ENCODE assay signal across 10 cellular contexts in the genomic region with DNA sequence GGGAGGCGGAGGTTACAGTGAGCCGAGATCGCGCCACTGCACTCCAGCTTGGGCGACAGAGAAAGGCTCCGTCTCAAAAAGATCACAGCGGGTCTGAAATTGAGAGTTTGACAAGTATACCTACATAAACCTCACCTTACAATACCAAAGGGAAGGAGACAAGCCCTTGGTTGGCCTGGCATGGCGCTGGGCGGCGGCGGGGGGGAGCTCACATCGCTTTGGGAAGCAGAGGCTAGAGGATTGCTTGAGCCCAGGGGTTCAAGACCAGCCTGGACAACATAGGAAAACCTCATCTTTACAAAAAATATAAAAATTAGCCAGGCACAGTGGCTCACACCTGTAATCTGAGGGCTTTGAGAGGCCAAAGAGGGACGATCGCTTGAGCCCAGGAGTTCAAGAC. TPM values are rescaled to one million over a fixed set of nuclear protein-coding genes. Genes with fewer than 3 reads are reported as not detected.
DNase-seq lines count a peak whose midpoint lies in the region; ATAC-seq and TF ChIP-seq lines count a peak whose summit lies in the region.
"Had no signal": no experiment of that assay in that cellular context is flagged by ENCODE, and none has a peak within 500 bp of the region (broad histone marks: within the 10 kb centered on the region; RNA-seq: fewer than 3 reads in every experiment).

No MANE protein-coding gene starts in this region.

- intact Hi-C loops in PC-3 (cut with micrococcal nuclease): no loop called here
- intact Hi-C loops in transverse colon (cut with DNase I; ENCODE audit: low total_unique reads): no loop called here

- peaks cover 51% of the 10 kb centered on the region for H3K79me2 ChIP-seq in PC-3 (ENCODE audit: low read length)

- no peak for TF ChIP-seq CTCF in PC-3 (conservative IDR thresholded peaks at IDR 0.05; ENCODE audit: low read depth, low read length)
- no peak for TF ChIP-seq CTCF in osteocyte (IDR thresholded peaks at IDR 0.05)
- no peak for TF ChIP-seq CTCF in transverse colon (IDR thresholded peaks at IDR 0.05)

- no peaks in the 10 kb centered on the region for H3K9me2 ChIP-seq in PC-3 (replicated peaks; ENCODE audit: low read length)

- H3K27me3 Mint-ChIP-seq in T-helper 2 cell treated with Interferon-gamma antibody and Interleukin-4, amounts not matched to agents 5 μg/mL and 100 μg/mL, for 36 hours (ENCODE audit: low read depth): peaks cover 2% of the 10 kb centered on the region
- H3K27me3 Mint-ChIP-seq in effector memory CD8-positive, alpha-beta T cell: no peaks in the 10 kb centered on the region
- H3K27me3 Mint-ChIP-seq in osteocyte (ENCODE audit: unreplicated experiment): no peaks in the 10 kb centered on the region

- peaks cover 23% of the 10 kb centered on the region for H3K4me1 Mint-ChIP-seq in T-helper 2 cell treated with Interferon-gamma antibody and Interleukin-4, amounts not matched to agents 5 μg/mL and 100 μg/mL, for 36 hours (ENCODE audit: low read depth)
- H3K4me1 Mint-ChIP-seq in effector memory CD8-positive, alpha-beta T cell (ENCODE audit: low read depth in 2 of 2): peaks cover 23 to 28% of the 10 kb centered on the region in 2 donors
- H3K4me1 Mint-ChIP-seq in osteocyte (ENCODE audit: unreplicated experiment): peaks cover 27% of the 10 kb centered on the region

- no peak overlapping the region for H2AFZ ChIP-seq in PC-3 (ENCODE audit: low read length)

- in situ Hi-C loops in transverse colon (cut with MboI; ENCODE audit: low pct_ligation_motif_present in 1 of 4, low pct_unique_long_range_greater_than_20kb in 1 of 4, low sequenced_read_pairs in 3 of 4): loop anchor here in 1 of 4 donors (25.0 kb wide), 1 partner anchor 162 kb away; no protein-coding TSS in a partner anchor

- H3K9me3 ChIP-seq in PC-3 (ENCODE audit: low read length): no peaks in the 10 kb centered on the region
- H3K9me3 ChIP-seq in transverse colon: no peaks in the 10 kb centered on the region
- H3K9me3 ChIP-seq: mucosa of descending colon had no signal

- no peaks in the 10 kb centered on the region for H4K20me1 ChIP-seq in PC-3 (ENCODE audit: low read length)

- H3K9ac ChIP-seq in PC-3 (ENCODE audit: low read length): peak overlapping the region; percentile 99

- peak overlapping the region; percentile 100 for H3K4me2 ChIP-seq in PC-3 (ENCODE audit: low read length)

- peak overlapping the region; percentile 84 for H3K27ac Mint-ChIP-seq in T-helper 2 cell treated with Interferon-gamma antibody and Interleukin-4, amounts not matched to agents 5 μg/mL and 100 μg/mL, for 36 hours
- peak overlapping the region in 1 of 2 donors; percentile 97 for H3K27ac Mint-ChIP-seq in effector memory CD8-positive, alpha-beta T cell
- H3K27ac Mint-ChIP-seq in osteocyte (ENCODE audit: unreplicated experiment): no peak overlapping the region

- POLR2A ChIA-PET in PC-3 (lab: Charles Lee; ENCODE audit: unreplicated experiment): no interaction called here

- TF ChIP-seq POLR2A in transverse colon (IDR thresholded peaks at IDR 0.05): no peak

- H3K27me3 ChIP-seq in PC-3 (ENCODE audit: low read length) (no peaks in the 10 kb centered on the region), transverse colon (no peaks in the 10 kb centered on the region)

- no peaks in the 10 kb centered on the region for H3K9me3 Mint-ChIP-seq in T-helper 2 cell treated with Interferon-gamma antibody and Interleukin-4, amounts not matched to agents 5 μg/mL and 100 μg/mL, for 36 hours
- H3K9me3 Mint-ChIP-seq in effector memory CD8-positive, alpha-beta T cell: no peaks in the 10 kb centered on the region
- H3K9me3 Mint-ChIP-seq in osteocyte (ENCODE audit: unreplicated experiment): no peaks in the 10 kb centered on the region

- no peak for ATAC-seq in PC-3
- ATAC-seq in effector memory CD8-positive, alpha-beta T cell (replicated peaks): no peak

- H3K4me3 ChIP-seq in PC-3 (ENCODE audit: low read length): peak overlapping the region; percentile 72
- H3K4me3 ChIP-seq in transverse colon: no peak overlapping the region

- H3K36me3 Mint-ChIP-seq in T-helper 2 cell treated with Interferon-gamma antibody and Interleukin-4, amounts not matched to agents 5 μg/mL and 100 μg/mL, for 36 hours (ENCODE audit: low read depth): peaks cover 13% of the 10 kb centered on the region
- H3K36me3 Mint-ChIP-seq in effector memory CD8-positive, alpha-beta T cell (ENCODE audit: insufficient read depth): peaks cover 24% of the 10 kb centered on the region
- H3K36me3 Mint-ChIP-seq in osteocyte (ENCODE audit: unreplicated experiment): no peaks in the 10 kb centered on the region

- no peaks in the 10 kb centered on the region for H3K36me3 ChIP-seq in PC-3 (ENCODE audit: low read depth, low read length)
- no peaks in the 10 kb centered on the region for H3K36me3 ChIP-seq in transverse colon

- CTCF ChIA-PET in PC-3 (lab: Charles Lee): no interaction called here

- TF ChIP-seq EP300 in transverse colon (IDR thresholded peaks at IDR 0.05; ENCODE audit: low read depth): no peak

- no peaks in the 10 kb centered on the region for H3F3A ChIP-seq in PC-3 (ENCODE audit: low read length, unreplicated experiment)

- H3K4me1 ChIP-seq in PC-3 (ENCODE audit: insufficient read depth, low read length) (peaks cover 25% of the 10 kb centered on the region), transverse colon (peaks cover 20 to 40% (median 36%) of the 10 kb centered on the region in 4 donors)

- 96% methylated on average over 14 of the region's 14 CpGs; no CpG with 5 or more reads in 1 of the 2 donors for WGBS in transverse colon (ENCODE audit: low coverage in 1 of 2), 2 donors

- no peak overlapping the region for H3K27ac ChIP-seq in PC-3 (ENCODE audit: low read length)
- no peak overlapping the region for H3K27ac ChIP-seq in transverse colon

- no TSS peak for BruUV-seq in PC-3 (replicated peaks; lab: Mats Ljungman, UMichigan)

- no peak for DNase-seq in T-helper 2 cell treated with Interferon-gamma antibody and Interleukin-4, amounts not matched to agents 5 μg/mL and 100 μg/mL, for 36 hours (ENCODE audit: low spot score)
- no peak for DNase-seq in T-helper 2 cell
- DNase-seq in PC-3: no peak
- DNase-seq in effector memory CD8-positive, alpha-beta T cell: no peak
- DNase-seq in osteocyte (ENCODE audit: extremely low spot score, unreplicated experiment): no peak
- DNase-seq in transverse colon: no peak
- no peak for DNase-seq in AG08396 (ENCODE audit: low spot score)
- no peak for DNase-seq in hepatic stellate cell (ENCODE audit: low spot score)
- DNase-seq: H7 had no signal

- H3K4me3 Mint-ChIP-seq in T-helper 2 cell treated with Interferon-gamma antibody and Interleukin-4, amounts not matched to agents 5 μg/mL and 100 μg/mL, for 36 hours: peak overlapping the region; percentile 92
- peak overlapping the region; percentile 81 to 92 for H3K4me3 Mint-ChIP-seq in effector memory CD8-positive, alpha-beta T cell
- H3K4me3 Mint-ChIP-seq in osteocyte (ENCODE audit: unreplicated experiment): peak overlapping the region; percentile 86

RNA-seq across cellular contexts. Expression of a gene that starts 1.1 kb away (rescaled TPM):
- total RNA-seq in PC-3 (2014; rRNA removed) (183 and 193 TPM in 2 replicates), osteocyte (103 and 105 TPM in 2 replicates), transverse colon (100 to 1,000 TPM; 104 to 186 (median 147) TPM)

RNA-seq across cellular contexts. Expression of a gene that starts 50.0 kb away (rescaled TPM):
- total RNA-seq in PC-3 (2014; rRNA removed) (358 and 381 TPM in 2 replicates), osteocyte (76.1 and 84.9 TPM in 2 replicates), transverse colon (100 to 1,000 TPM; 138 to 346 (median 186) TPM)

RNA-seq across cellular contexts. Expression of a gene that starts 51.9 kb away (rescaled TPM):
- total RNA-seq in PC-3 (2014; rRNA removed) (2.8 and 4.7 TPM in 2 replicates), osteocyte (not detected in 2 replicates), transverse colon (not detected)
- total RNA-seq: H7, mucosa of descending colon had no signal
